ENCODE assay signal across 7 cellular contexts in genomic region chr10:49592726-49593563, GRCh38. TPM values are rescaled to one million over a fixed set of nuclear protein-coding genes. Genes with fewer than 3 reads are reported as not detected.
DNase-seq lines count a peak whose midpoint lies in the region; TF ChIP-seq lines count a peak whose summit lies in the region.

No MANE protein-coding gene starts in this region.

- POLR2A ChIA-PET in HEK293T (lab: Yijun Ruan, JAX) = interaction anchor here (0.6 kb wide), 1 partner anchor 53 kb away, joined by 3 read pairs; no protein-coding TSS in a partner anchor
- POLR2A ChIA-PET in activated CD4-positive, alpha-beta T cell treated with anti-CD3 and anti-CD28 coated beads, Interleukin-2, amount 10 ng/mL, durations not matched to agents 7 days and 5 days (lab: Charles Lee) = no interaction called here

- no peaks in the 10 kb centered on the region for H3K4me1 Mint-ChIP-seq in activated CD4-positive, alpha-beta T cell treated with anti-CD3 and anti-CD28 coated beads, Interleukin-2, amount 10 ng/mL, durations not matched to agents 7 days and 5 days

- CTCF ChIA-PET in HEK293T (lab: Yijun Ruan, JAX) = interaction anchor here (0.6 to 1.3 kb wide), 7 partner anchors 9 to 663 kb away, joined by 3 read pairs; partner anchors contain the start of gene C10orf71
- CTCF ChIA-PET in activated CD4-positive, alpha-beta T cell treated with anti-CD3 and anti-CD28 coated beads, Interleukin-2, amount 10 ng/mL, durations not matched to agents 7 days and 5 days (lab: Charles Lee) = interaction anchor here (0.7 to 1.7 kb wide), 3 partner anchors 82 to 1230 kb away, joined by 3 read pairs; no protein-coding TSS in a partner anchor

- H3K36me3 Mint-ChIP-seq in activated CD4-positive, alpha-beta T cell treated with anti-CD3 and anti-CD28 coated beads, Interleukin-2, amount 10 ng/mL, durations not matched to agents 7 days and 5 days (ENCODE audit: low read depth) = no peaks in the 10 kb centered on the region

- no peak for DNase-seq in GM12864 (ENCODE audit: low read depth)
- peak; percentile 74 for DNase-seq in HEK293T (ENCODE audit: extremely low spot score)
- peak; percentile 5 for DNase-seq in NCI-H2029 treated with DMSO at 0.1 percent for 48 hours (lab: John Stamatoyannopoulos, UW)
- peak; percentile 61 for DNase-seq in activated CD4-positive, alpha-beta T cell treated with anti-CD3 and anti-CD28 coated beads, Interleukin-2, amount 10 ng/mL, durations not matched to agents 7 days and 5 days
- peak; percentile 72 for DNase-seq in ecto neural progenitor cell (ENCODE audit: low spot score)
- peak; percentile 59 to 65 for DNase-seq in lung microvascular endothelial cell (ENCODE audit: low read depth in 2 of 2)
- DNase-seq in stimulated activated CD8-positive, alpha-beta memory T cell treated with anti-CD3 and anti-CD28 coated beads, Interleukin-4, amount 100 ng/mL, for 24 hours (ENCODE audit: low read depth) = peak; percentile 44

- no peak overlapping the region for H3K4me3 Mint-ChIP-seq in activated CD4-positive, alpha-beta T cell treated with anti-CD3 and anti-CD28 coated beads, Interleukin-2, amount 10 ng/mL, durations not matched to agents 7 days and 5 days

- no peak overlapping the region for H3K4me3 ChIP-seq in GM12864 (ENCODE audit: low read depth, low read length)

- H3K27me3 Mint-ChIP-seq in activated CD4-positive, alpha-beta T cell treated with anti-CD3 and anti-CD28 coated beads, Interleukin-2, amount 10 ng/mL, durations not matched to agents 7 days and 5 days = peaks cover 9% of the 10 kb centered on the region

- no peak overlapping the region for H3K27ac Mint-ChIP-seq in activated CD4-positive, alpha-beta T cell treated with anti-CD3 and anti-CD28 coated beads, Interleukin-2, amount 10 ng/mL, durations not matched to agents 7 days and 5 days

- peaks cover 5% of the 10 kb centered on the region for H3K9me3 Mint-ChIP-seq in activated CD4-positive, alpha-beta T cell treated with anti-CD3 and anti-CD28 coated beads, Interleukin-2, amount 10 ng/mL, durations not matched to agents 7 days and 5 days

- TF ChIP-seq CTCF in GM12864 (IDR thresholded peaks at IDR 0.05; ENCODE audit: low read depth, low read length, missing control alignments) = peak; percentile 96

TF ChIP-seq in HEK293T, 16 proteins besides CTCF, POLR2A, EP300 and RAD21:
- TF ChIP-seq TARDBP (IDR thresholded peaks at IDR 0.05) (no peak), FOXM1 (IDR thresholded peaks at IDR 0.05; ENCODE audit: borderline replicate concordance) (no peak), SUZ12 (IDR thresholded peaks at IDR 0.05) (no peak), L3MBTL2 (conservative IDR thresholded peaks at IDR 0.05) (no peak), FOXK2 (IDR thresholded peaks at IDR 0.05) (no peak), ARNT (IDR thresholded peaks at IDR 0.05) (no peak), BHLHE40 (IDR thresholded peaks at IDR 0.05; ENCODE audit: borderline replicate concordance) (no peak), LEF1 (IDR thresholded peaks at IDR 0.05; ENCODE audit: borderline replicate concordance) (no peak), ZNF384 (IDR thresholded peaks at IDR 0.05) (no peak), CTBP1 (IDR thresholded peaks at IDR 0.05; ENCODE audit: borderline replicate concordance) (no peak)

RNA-seq across cellular contexts. Expression of gene SLC18A3, which starts 17.2 kb away (rescaled TPM):
- not detected for total RNA-seq in activated CD4-positive, alpha-beta T cell treated with anti-CD3 and anti-CD28 coated beads, Interleukin-2, amount 10 ng/mL, durations not matched to agents 7 days and 5 days
- not detected in 2 replicates for total RNA-seq in lung microvascular endothelial cell

RNA-seq across cellular contexts. Expression of gene CHAT, which starts 20.9 kb away (rescaled TPM):
- not detected for total RNA-seq in activated CD4-positive, alpha-beta T cell treated with anti-CD3 and anti-CD28 coated beads, Interleukin-2, amount 10 ng/mL, durations not matched to agents 7 days and 5 days
- total RNA-seq in lung microvascular endothelial cell = not detected in 2 replicates

RNA-seq across cellular contexts. Expression of gene ERCC6, which starts 54.0 kb away (rescaled TPM):
- total RNA-seq in activated CD4-positive, alpha-beta T cell treated with anti-CD3 and anti-CD28 coated beads, Interleukin-2, amount 10 ng/mL, durations not matched to agents 7 days and 5 days = 10 to 100 TPM; 16.8 to 19.4 TPM
- total RNA-seq in lung microvascular endothelial cell = 9.8 and 10.7 TPM in 2 replicates
